ENCODE assay signal across 8 cellular contexts in the genomic region with DNA sequence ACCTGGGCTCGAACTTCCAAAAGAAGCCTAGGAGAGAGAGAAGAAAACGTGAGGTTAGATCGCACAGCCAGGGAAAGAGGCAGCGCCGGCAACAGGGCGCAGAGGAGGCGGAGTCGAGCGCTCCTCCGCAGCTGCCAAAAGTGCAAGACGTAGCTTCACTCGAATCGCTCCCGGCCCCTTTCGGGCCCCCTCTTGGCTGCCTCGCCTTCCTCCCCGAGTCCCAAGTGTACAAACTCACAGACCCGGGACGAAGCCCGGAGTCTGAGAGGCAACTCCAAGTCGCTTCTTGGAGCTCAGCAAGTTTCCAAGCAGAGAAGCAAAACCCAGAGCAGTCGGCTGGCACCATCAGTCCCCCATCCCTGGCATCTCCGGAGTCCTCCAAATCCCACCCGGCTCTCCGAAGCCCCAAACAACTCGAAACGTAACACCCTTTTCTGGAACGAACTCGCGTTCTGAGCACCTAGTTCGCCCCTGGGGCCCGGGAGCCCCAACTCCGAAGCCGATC. TPM values are rescaled to one million over a fixed set of nuclear protein-coding genes. Genes with fewer than 3 reads are reported as not detected.
A peak's percentile ranks its signal among the peaks of the same experiment; 100 is the strongest.
DNase-seq lines count a peak whose midpoint lies in the region; ATAC-seq and TF ChIP-seq lines count a peak whose summit lies in the region.

No MANE protein-coding gene starts in this region.

- no peak overlapping the region for H2BK15ac ChIP-seq in neuronal stem cell (ENCODE audit: low read length)

- H3K27me3 ChIP-seq in A673 (replicated peaks; ENCODE audit: insufficient read depth, low read depth, low read length, poor library complexity) = peaks cover 32% of the 10 kb centered on the region
- H3K27me3 ChIP-seq in neuronal stem cell (ENCODE audit: control insufficient read depth in 3 of 3, insufficient read depth in 3 of 3, low read depth in 1 of 3, low read length in 3 of 3) = no peaks in the 10 kb centered on the region
- H3K27me3 ChIP-seq in thyroid gland = no peaks in the 10 kb centered on the region

- in situ Hi-C loops in SK-MEL-5 (cut with HindIII; ENCODE audit: low pct_unique_long_range_greater_than_20kb, low sequenced_read_pairs) = no loop called here

- no peak overlapping the region for H4K91ac ChIP-seq in neuronal stem cell (ENCODE audit: low read depth, low read length, poor library complexity)

- H3K4me3 Mint-ChIP-seq in activated naive CD4-positive, alpha-beta T cell treated with anti-CD3 and anti-CD28 coated beads, Interleukin-2, amount 10 ng/mL, durations not matched to agents 7 days and 5 days = peak overlapping the region; percentile 92

- ATAC-seq in GM18517 (IDR thresholded peaks at IDR 0.05; ENCODE audit: unreplicated experiment) (peak; percentile 41), HG03280 (IDR thresholded peaks at IDR 0.05; ENCODE audit: unreplicated experiment) (peak; percentile 40)

- H3K9me3 Mint-ChIP-seq in activated naive CD4-positive, alpha-beta T cell treated with anti-CD3 and anti-CD28 coated beads, Interleukin-2, amount 10 ng/mL, durations not matched to agents 7 days and 5 days = no peaks in the 10 kb centered on the region

- H3K4me2 ChIP-seq in neuronal stem cell (ENCODE audit: insufficient read depth, low read length, poor library complexity, severe bottlenecking) = peak overlapping the region; percentile 86

- H3K27ac Mint-ChIP-seq in activated naive CD4-positive, alpha-beta T cell treated with anti-CD3 and anti-CD28 coated beads, Interleukin-2, amount 10 ng/mL, durations not matched to agents 7 days and 5 days = peak overlapping the region; percentile 85

- intact Hi-C loops in A673 (cut with micrococcal nuclease; ENCODE audit: unreplicated experiment) = loop anchor here (5.0 kb wide), 1 partner anchor 132 kb away; no protein-coding TSS in a partner anchor
- intact Hi-C loops in thyroid gland (cut with DNase I) = loop anchor here (5.0 kb wide), 1 partner anchor 33 kb away; no protein-coding TSS in a partner anchor

- peak overlapping the region; percentile 99 for H2AFZ ChIP-seq in neuronal stem cell (ENCODE audit: low read length)

- H3K4me3 ChIP-seq in A673 (ENCODE audit: low read depth, low read length, poor library complexity, severe bottlenecking) (peak overlapping the region; percentile 94), neuronal stem cell (ENCODE audit: low read length in 2 of 2) (peak overlapping the region; percentile 70 to 99), thyroid gland (replicated peaks in 1 of 3) (peak overlapping the region; percentile 69 to 81 (median 70))

- POLR2A ChIA-PET in A673 (lab: Charles Lee; ENCODE audit: low non-redundant PET) = no interaction called here

- no peaks in the 10 kb centered on the region for H3K4me1 ChIP-seq in A673 (ENCODE audit: insufficient read depth, low read length, poor library complexity, severe bottlenecking)
- peaks cover 0 to 1% of the 10 kb centered on the region in 2 donors for H3K4me1 ChIP-seq in neuronal stem cell (ENCODE audit: control insufficient read depth in 2 of 2, insufficient read depth in 1 of 2, low read depth in 1 of 2, low read length in 2 of 2)
- H3K4me1 ChIP-seq in thyroid gland = peaks cover 11 to 12% of the 10 kb centered on the region in 2 donors

- H3K4ac ChIP-seq in neuronal stem cell (ENCODE audit: low read length) = no peak overlapping the region

- H3K36me3 ChIP-seq in A673 (ENCODE audit: insufficient read depth, low read length, poor library complexity, severe bottlenecking) (peaks cover 29% of the 10 kb centered on the region), neuronal stem cell (replicated peaks in 1 of 2; ENCODE audit: control insufficient read depth in 2 of 2, insufficient read depth in 2 of 2, low read length in 2 of 2) (peaks cover 2 to 43% of the 10 kb centered on the region in 2 donors), thyroid gland (no peaks in the 10 kb centered on the region)

- peaks cover 21% of the 10 kb centered on the region for H3K27me3 Mint-ChIP-seq in activated naive CD4-positive, alpha-beta T cell treated with anti-CD3 and anti-CD28 coated beads, Interleukin-2, amount 10 ng/mL, durations not matched to agents 7 days and 5 days

- TF ChIP-seq CTCF in A673 (conservative IDR thresholded peaks at IDR 0.05; ENCODE audit: low read depth, low read length) = no peak
- no peak for TF ChIP-seq CTCF in thyroid gland (IDR thresholded peaks at IDR 0.05)

- peak in 1 of 2 donors; percentile 45 for TF ChIP-seq POLR2A in thyroid gland (IDR thresholded peaks at IDR 0.05)

- peak overlapping the region; percentile 91 for H3K9ac ChIP-seq in neuronal stem cell (ENCODE audit: low read depth, low read length, poor library complexity)

- H3K14ac ChIP-seq in neuronal stem cell (ENCODE audit: low read length) = peak overlapping the region; percentile 97

- peaks cover 5% of the 10 kb centered on the region for H3K36me3 Mint-ChIP-seq in activated naive CD4-positive, alpha-beta T cell treated with anti-CD3 and anti-CD28 coated beads, Interleukin-2, amount 10 ng/mL, durations not matched to agents 7 days and 5 days

- no TSS peak for BruUV-seq in A673 (replicated peaks; lab: Mats Ljungman, UMichigan)

- peaks cover 6% of the 10 kb centered on the region for H3K79me1 ChIP-seq in neuronal stem cell (ENCODE audit: low read depth, low read length)

- no CpG with 5 or more reads among the region's 34 CpGs for WGBS in neuronal stem cell (ENCODE audit: extremely low coverage in 2 of 2, insufficient read length in 2 of 2, insufficient replicate concordance in 1 of 2), 2 donors
- 0 to 1% methylated on average over 25 to 33 of the region's 34 CpGs for WGBS in thyroid gland, 2 donors

- no peak overlapping the region for H2BK5ac ChIP-seq in neuronal stem cell (ENCODE audit: low read length)

- H2BK120ac ChIP-seq in neuronal stem cell (ENCODE audit: low read depth, low read length) = peak overlapping the region; percentile 47

- H3K9me3 ChIP-seq in A673 (ENCODE audit: low read depth, low read length, poor library complexity, severe bottlenecking) (no peaks in the 10 kb centered on the region), neuronal stem cell (replicated peaks in 1 of 2; ENCODE audit: control insufficient read depth in 2 of 2, insufficient read depth in 1 of 2, low read depth in 1 of 2, low read length in 2 of 2) (no peaks in the 10 kb centered on the region), thyroid gland (no peaks in the 10 kb centered on the region)

- peak overlapping the region; percentile 89 for H3K23ac ChIP-seq in neuronal stem cell (ENCODE audit: low read depth, low read length, poor library complexity)

- no peak overlapping the region for H4K8ac ChIP-seq in neuronal stem cell (ENCODE audit: low read depth, low read length)

- peak; percentile 85 for DNase-seq in A673 (ENCODE audit: low spot score)
- peak; percentile 63 for DNase-seq in SK-MEL-5 (ENCODE audit: low read depth, low spot score)
- peak; percentile 64 for DNase-seq in activated naive CD4-positive, alpha-beta T cell treated with anti-CD3 and anti-CD28 coated beads, Interleukin-2, amount 10 ng/mL, durations not matched to agents 7 days and 5 days
- DNase-seq in germinal center (ENCODE audit: low spot score) = peak; percentile 69
- peak; percentile 27 for DNase-seq in neuronal stem cell (ENCODE audit: low spot score)
- DNase-seq in thyroid gland = peak; percentile 71 to 75

- H3K4me1 Mint-ChIP-seq in activated naive CD4-positive, alpha-beta T cell treated with anti-CD3 and anti-CD28 coated beads, Interleukin-2, amount 10 ng/mL, durations not matched to agents 7 days and 5 days = peaks cover 23% of the 10 kb centered on the region

- H3K27ac ChIP-seq in A673 (ENCODE audit: low read depth, low read length, poor library complexity, severe bottlenecking) = peak overlapping the region; percentile 77
- peak overlapping the region; percentile 81 for H3K27ac ChIP-seq in neuronal stem cell (replicated peaks; ENCODE audit: low read length)
- H3K27ac ChIP-seq in thyroid gland = peak overlapping the region; percentile 65 to 89 (median 87)

- peak overlapping the region; percentile 61 for H2AK5ac ChIP-seq in neuronal stem cell (ENCODE audit: low read depth, low read length)

- H2BK12ac ChIP-seq in neuronal stem cell (ENCODE audit: low read length) = no peak overlapping the region

- H3K18ac ChIP-seq in neuronal stem cell (ENCODE audit: low read length) = peak overlapping the region; percentile 85

- CTCF ChIA-PET in A673 (lab: Charles Lee) = no interaction called here
- CTCF ChIA-PET in activated naive CD4-positive, alpha-beta T cell treated with anti-CD3 and anti-CD28 coated beads, Interleukin-2, amount 10 ng/mL, durations not matched to agents 7 days and 5 days (lab: Charles Lee) = interaction anchor here (2.1 kb wide), 1 partner anchor 188 kb away, joined by 4 read pairs; no protein-coding TSS in a partner anchor

RNA-seq across cellular contexts. Expression of gene MIER3, which starts 1.2 kb away (rescaled TPM):
- total RNA-seq in A673 (2021) (26.2 and 32.5 TPM in 2 replicates), thyroid gland (10 to 100 TPM; 24.7 to 54.9 (median 29.7) TPM)
- total RNA-seq in SK-MEL-5 (2014; rRNA removed; shearing (Covaris generic)) = 33.7 and 36.3 TPM in 2 replicates
- polyA plus RNA-seq in SK-MEL-5 (2015; cell fraction: cytosol; rRNA removed) = 18.5 and 34.0 TPM in 2 replicates
- 63.4 and 69.8 TPM in 2 replicates for polyA plus RNA-seq in SK-MEL-5 (2015; cell fraction: nucleus; rRNA removed)
- 24.7 TPM for polyA plus RNA-seq in neuronal stem cell (2013, experiment 1 of 2)
- polyA plus RNA-seq in neuronal stem cell (2013, experiment 2 of 2) = 25.0 TPM

RNA-seq across cellular contexts. Expression of gene SETD9, which starts 41.3 kb away (rescaled TPM):
- total RNA-seq in A673 (2021) (10.0 and 11.9 TPM in 2 replicates), thyroid gland (10 to 100 TPM; 11.2 to 20.3 (median 14.3) TPM)
- 28.7 and 45.4 TPM in 2 replicates for total RNA-seq in SK-MEL-5 (2014; rRNA removed; shearing (Covaris generic))
- 18.9 and 32.3 TPM in 2 replicates for polyA plus RNA-seq in SK-MEL-5 (2015; cell fraction: cytosol; rRNA removed)
- 16.0 and 18.9 TPM in 2 replicates for polyA plus RNA-seq in SK-MEL-5 (2015; cell fraction: nucleus; rRNA removed)
- polyA plus RNA-seq in neuronal stem cell (2013, experiment 1 of 2) = 9.0 TPM
- 8.2 TPM for polyA plus RNA-seq in neuronal stem cell (2013, experiment 2 of 2)

Comparison
In these comparisons a context has a peak if more than half of its experiments do, and no peak if none do; other contexts are left out.
1. Peak in every context shown above with its lines: DNase-seq, ATAC-seq, H3K4me3 ChIP-seq and H3K27ac ChIP-seq.
2. DNase-seq: peak in every context shown above with its lines; median percentile 85 in A673; 73 in thyroid gland; 69 in germinal center; 64 in activated naive CD4-positive, alpha-beta T cell treated with anti-CD3 and anti-CD28 coated beads, Interleukin-2, amount 10 ng/mL, durations not matched to agents 7 days and 5 days; 63 in SK-MEL-5; 27 in neuronal stem cell.